Comparison of ENCODE assay signal across 17 cellular contexts in the genomic region with DNA sequence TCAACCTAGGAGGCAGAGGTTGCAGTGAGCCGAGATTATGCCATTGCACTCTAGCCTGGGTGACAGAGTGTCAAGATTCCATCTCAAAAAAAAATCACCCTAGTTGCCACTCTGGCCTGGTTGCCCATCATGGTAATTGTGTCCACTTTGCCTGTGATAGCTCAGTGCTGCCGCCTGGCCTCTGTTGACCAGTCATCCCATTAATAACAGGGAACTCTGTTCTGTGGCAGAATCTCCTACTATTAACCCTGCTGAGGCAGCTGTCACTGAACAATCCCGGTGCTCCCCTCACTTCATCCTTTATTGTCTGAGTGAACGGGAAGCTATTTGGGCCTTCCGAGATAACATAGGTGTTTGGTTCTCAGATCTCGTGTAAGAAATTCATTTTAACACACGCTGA. TPM values are rescaled to one million over a fixed set of nuclear protein-coding genes. Genes with fewer than 3 reads are reported as not detected.
A peak's percentile ranks its signal among the peaks of the same experiment; 100 is the strongest.
DNase-seq lines count a peak whose midpoint lies in the region; ATAC-seq and TF ChIP-seq lines count a peak whose summit lies in the region.
"Had no signal": no experiment of that assay in that cellular context is flagged by ENCODE, and none has a peak within 500 bp of the region (broad histone marks: within the 10 kb centered on the region; RNA-seq: fewer than 3 reads in every experiment).

No MANE protein-coding gene starts in this region.

- TF ChIP-seq EP300 in SK-N-SH (IDR thresholded peaks at IDR 0.05; ENCODE audit: borderline replicate concordance in 1 of 2, low read depth in 1 of 2, low read length in 1 of 2) = no peak

- no peaks in the 10 kb centered on the region for H3K79me2 ChIP-seq in SK-N-SH (ENCODE audit: insufficient read depth)

- no peaks in the 10 kb centered on the region for H3K9me2 ChIP-seq in SK-N-SH

- H3K9me3 Mint-ChIP-seq in type B pancreatic cell = peaks cover 10% of the 10 kb centered on the region

- no peak for DNase-seq in cardiac muscle cell (ENCODE audit: low read depth in 1 of 2, low spot score in 1 of 2)
- no peak for DNase-seq in heart right ventricle
- DNase-seq in SK-N-SH = no peak
- DNase-seq in left colon = no peak
- no peak for DNase-seq in type B pancreatic cell (ENCODE audit: extremely low spot score, unreplicated experiment)
- no peak for DNase-seq in GM19240 (ENCODE audit: insufficient read length, low spot score)
- DNase-seq in HuH-7 (ENCODE audit: low spot score) = no peak
- DNase-seq: EL, GOT3, IMR-90, NCI-H1417, NCI-H2029 treated with DMSO at 0.1 percent for 48 hours, NCI-H526 treated with DMSO at 0.1 percent for 48 hours, PC-9, Right ventricle myocardium superior had no signal

- no peak overlapping the region for H3K9ac ChIP-seq in SK-N-SH

- intact Hi-C loops in heart right ventricle (cut with DNase I) (no loop called here), left colon (cut with DNase I, micrococcal nuclease) (no loop called here)

- H3K27ac ChIP-seq in cardiac muscle cell (peak overlapping the region; percentile 51), heart right ventricle (no peak overlapping the region), SK-N-SH (ENCODE audit: low read depth in 2 of 2, low read length in 1 of 2) (peak overlapping the region in 1 of 2 experiments; percentile 16; a peak in 1 of 4 replicates)
- H3K27ac ChIP-seq: C4-2B, PC-9 had no signal

- H3K36me3 Mint-ChIP-seq in type B pancreatic cell = peaks cover 63% of the 10 kb centered on the region

- TF ChIP-seq CTCF in cardiac muscle cell (IDR thresholded peaks at IDR 0.05; ENCODE audit: low read depth, low read length) (no peak), heart right ventricle (IDR thresholded peaks at IDR 0.05) (no peak), SK-N-SH (IDR thresholded peaks at IDR 0.05) (no peak), type B pancreatic cell (conservative IDR thresholded peaks at IDR 0.05) (no peak)

- H3F3A ChIP-seq in SK-N-SH (replicated peaks; ENCODE audit: insufficient read depth) = peaks cover 45% of the 10 kb centered on the region

- no peak overlapping the region for H3K4me3 Mint-ChIP-seq in type B pancreatic cell

- H2AFZ ChIP-seq in SK-N-SH (ENCODE audit: low read depth) = no peak overlapping the region
- H2AFZ ChIP-seq: PC-9 had no signal

- no peaks in the 10 kb centered on the region for H4K20me1 ChIP-seq in SK-N-SH (ENCODE audit: insufficient read depth)

- no peaks in the 10 kb centered on the region for H3K27me3 Mint-ChIP-seq in type B pancreatic cell

- ATAC-seq in heart right ventricle (no peak), left colon (peak; percentile 10), HG02642 (IDR thresholded peaks at IDR 0.05; ENCODE audit: poor library complexity, unreplicated experiment) (no peak)

- H3K4me1 ChIP-seq in cardiac muscle cell (ENCODE audit: low read depth) (peaks cover 4% of the 10 kb centered on the region), heart right ventricle (peaks cover 0 to 15% (median 12%) of the 10 kb centered on the region in 9 donors), SK-N-SH (ENCODE audit: control insufficient read depth in 1 of 2, insufficient read depth in 2 of 2, low read depth in 1 of 2, low read length in 1 of 2) (peaks cover 0 to 21% of the 10 kb centered on the region in 2 experiments; a peak in 1 of 4 replicates)

- peak overlapping the region; percentile 44 for H3K27ac Mint-ChIP-seq in type B pancreatic cell

- no peak overlapping the region for H3K4me2 ChIP-seq in SK-N-SH
- H3K4me2 ChIP-seq: PC-9 had no signal

- TF ChIP-seq RAD21 in SK-N-SH (IDR thresholded peaks at IDR 0.05; ENCODE audit: low read length) = no peak

- H3K4me3 ChIP-seq in cardiac muscle cell (no peak overlapping the region), heart right ventricle (no peak overlapping the region), SK-N-SH (ENCODE audit: low read depth in 2 of 2, low read length in 1 of 2) (no peak overlapping the region)
- H3K4me3 ChIP-seq: PC-9 had no signal

- peaks cover 7% of the 10 kb centered on the region for H3K4me1 Mint-ChIP-seq in type B pancreatic cell (ENCODE audit: unreplicated experiment)

- H3K27me3 ChIP-seq in cardiac muscle cell = no peaks in the 10 kb centered on the region
- H3K27me3 ChIP-seq in heart right ventricle = no peaks in the 10 kb centered on the region
- no peaks in the 10 kb centered on the region for H3K27me3 ChIP-seq in SK-N-SH (ENCODE audit: insufficient read depth)

- H3K36me3 ChIP-seq in cardiac muscle cell = peaks cover 37% of the 10 kb centered on the region
- peaks cover 19 to 83% (median 52%) of the 10 kb centered on the region in 9 donors for H3K36me3 ChIP-seq in heart right ventricle
- H3K36me3 ChIP-seq in SK-N-SH (replicated peaks in 1 of 2; ENCODE audit: control insufficient read depth in 1 of 2, insufficient read depth in 2 of 2, low read length in 1 of 2) = peaks cover 36 to 64% of the 10 kb centered on the region in 2 experiments

- CTCF ChIA-PET in SK-N-SH (lab: Yijun Ruan, JAX) = interaction anchor here (0.8 to 1.1 kb wide), 7 partner anchors 9 to 102 kb away, joined by 3 to 4 read pairs (median 3); a partner anchor contains a TSS

- H3K9me3 ChIP-seq in cardiac muscle cell (ENCODE audit: low read depth) = peaks cover 6% of the 10 kb centered on the region
- H3K9me3 ChIP-seq in heart right ventricle = peaks cover 2 to 30% (median 22%) of the 10 kb centered on the region in 11 donors
- H3K9me3 ChIP-seq in SK-N-SH = peaks cover 23% of the 10 kb centered on the region

- POLR2A ChIA-PET in SK-N-SH (lab: Yijun Ruan, JAX) = interaction anchor here (0.8 to 1.4 kb wide), 2 partner anchors 13 to 34 kb away, joined by 3 read pairs; a partner anchor contains a TSS

- WGBS in heart right ventricle, 2 donors = 82% methylated on average over 7 of the region's 7 CpGs
- 87% methylated on average over 7 of the region's 7 CpGs for WGBS in SK-N-SH (ENCODE audit: low lambda C conversion rate)

TF ChIP-seq in SK-N-SH, 30 proteins besides CTCF, POLR2A, EP300 and RAD21:
- peak; percentile 47 for TF ChIP-seq CHD2 (IDR thresholded peaks at IDR 0.05; ENCODE audit: low read length, partially characterized antibody)
- no peak; the same call in 1 of the 2 replicates for TF ChIP-seq JUND (IDR thresholded peaks at IDR 0.05)

RNA-seq across cellular contexts. Expression of a gene that starts 14.6 kb away (rescaled TPM):
- total RNA-seq in cardiac muscle cell = 35.0 and 45.5 TPM in 2 replicates
- 37.2 and 53.6 TPM in 2 replicates for polyA plus RNA-seq in cardiac muscle cell
- total RNA-seq in heart right ventricle = 10 to 100 TPM; 14.1 to 17.8 (median 15.3) TPM
- polyA plus RNA-seq in heart right ventricle = 10 to 100 TPM in 1 of 2 donors, 1 to 10 TPM in 1; 9.0 to 17.7 TPM
- polyA plus RNA-seq in SK-N-SH (2012; rRNA removed) = 30.5 and 45.2 TPM in 2 replicates
- polyA plus RNA-seq in SK-N-SH (2012; cell fraction: cytosol; rRNA removed) = 20.6 and 23.4 TPM in 2 replicates
- polyA plus RNA-seq in SK-N-SH (2012; cell fraction: nucleus; rRNA removed) = 141 and 204 TPM in 2 replicates
- 10 to 100 TPM; 34.0 to 37.2 TPM for total RNA-seq in left colon
- 52.8 and 66.6 TPM in 2 replicates for total RNA-seq in type B pancreatic cell (ENCODE audit: low replicate concordance)

RNA-seq across cellular contexts. Expression of a gene that starts 17.4 kb away (rescaled TPM):
- total RNA-seq in cardiac muscle cell = 23.3 and 24.3 TPM in 2 replicates
- 11.3 and 22.5 TPM in 2 replicates for polyA plus RNA-seq in cardiac muscle cell
- 1 to 10 TPM; 5.4 to 10.0 (median 6.9) TPM for total RNA-seq in heart right ventricle
- 1 to 10 TPM; 5.8 to 8.3 TPM for polyA plus RNA-seq in heart right ventricle
- 17.5 and 22.8 TPM in 2 replicates for polyA plus RNA-seq in SK-N-SH (2012; rRNA removed)
- 16.5 and 18.9 TPM in 2 replicates for polyA plus RNA-seq in SK-N-SH (2012; cell fraction: cytosol; rRNA removed)
- 17.3 and 22.4 TPM in 2 replicates for polyA plus RNA-seq in SK-N-SH (2012; cell fraction: nucleus; rRNA removed)
- total RNA-seq in left colon = 1 to 10 TPM; 6.7 to 7.1 TPM
- 11.9 and 16.4 TPM in 2 replicates for total RNA-seq in type B pancreatic cell (ENCODE audit: low replicate concordance)

RNA-seq across cellular contexts. Expression of a gene that starts 21.8 kb away (rescaled TPM):
- total RNA-seq in cardiac muscle cell = 69.6 and 80.0 TPM in 2 replicates
- polyA plus RNA-seq in cardiac muscle cell = 277 and 315 TPM in 2 replicates
- 100 to 1,000 TPM; 106 to 130 (median 113) TPM for total RNA-seq in heart right ventricle
- polyA plus RNA-seq in heart right ventricle = 100 to 1,000 TPM; 121 to 135 TPM
- 413 and 435 TPM in 2 replicates for polyA plus RNA-seq in SK-N-SH (2012; rRNA removed)
- polyA plus RNA-seq in SK-N-SH (2012; cell fraction: cytosol; rRNA removed) = 340 and 388 TPM in 2 replicates
- polyA plus RNA-seq in SK-N-SH (2012; cell fraction: nucleus; rRNA removed) = 259 and 284 TPM in 2 replicates
- 10 to 100 TPM; 59.3 to 65.6 TPM for total RNA-seq in left colon
- 87.0 and 120 TPM in 2 replicates for total RNA-seq in type B pancreatic cell (ENCODE audit: low replicate concordance)

RNA-seq across cellular contexts. Expression of a gene that starts 34.2 kb away (rescaled TPM):
- total RNA-seq in cardiac muscle cell = 68.9 and 88.3 TPM in 2 replicates
- polyA plus RNA-seq in cardiac muscle cell = 77.2 and 105 TPM in 2 replicates
- 10 to 100 TPM; 11.6 to 30.4 (median 15.5) TPM for total RNA-seq in heart right ventricle
- polyA plus RNA-seq in heart right ventricle = 10 to 100 TPM; 22.7 to 25.1 TPM
- polyA plus RNA-seq in SK-N-SH (2012; rRNA removed) = 235 and 241 TPM in 2 replicates
- polyA plus RNA-seq in SK-N-SH (2012; cell fraction: cytosol; rRNA removed) = 104 and 136 TPM in 2 replicates
- 652 and 744 TPM in 2 replicates for polyA plus RNA-seq in SK-N-SH (2012; cell fraction: nucleus; rRNA removed)
- total RNA-seq in left colon = 10 to 100 TPM; 44.7 to 62.1 TPM
- 121 and 244 TPM in 2 replicates for total RNA-seq in type B pancreatic cell (ENCODE audit: low replicate concordance)

RNA-seq across cellular contexts. Expression of a gene that starts 34.5 kb away (rescaled TPM):
- total RNA-seq in cardiac muscle cell = 31.7 and 35.2 TPM in 2 replicates
- polyA plus RNA-seq in cardiac muscle cell = 15.8 and 29.3 TPM in 2 replicates
- total RNA-seq in heart right ventricle = 10 to 100 TPM in 9 of 10 donors, 1 to 10 TPM in 1; 8.4 to 14.4 (median 11.0) TPM
- 10 to 100 TPM; 15.9 to 20.6 TPM for polyA plus RNA-seq in heart right ventricle
- 35.0 and 39.2 TPM in 2 replicates for polyA plus RNA-seq in SK-N-SH (2012; rRNA removed)
- polyA plus RNA-seq in SK-N-SH (2012; cell fraction: cytosol; rRNA removed) = 22.7 and 25.0 TPM in 2 replicates
- polyA plus RNA-seq in SK-N-SH (2012; cell fraction: nucleus; rRNA removed) = 110 and 133 TPM in 2 replicates
- 10 to 100 TPM; 20.2 to 20.8 TPM for total RNA-seq in left colon
- 25.7 and 28.5 TPM in 2 replicates for total RNA-seq in type B pancreatic cell (ENCODE audit: low replicate concordance)
